ENCODE assay signal across 8 cellular contexts in the genomic region with DNA sequence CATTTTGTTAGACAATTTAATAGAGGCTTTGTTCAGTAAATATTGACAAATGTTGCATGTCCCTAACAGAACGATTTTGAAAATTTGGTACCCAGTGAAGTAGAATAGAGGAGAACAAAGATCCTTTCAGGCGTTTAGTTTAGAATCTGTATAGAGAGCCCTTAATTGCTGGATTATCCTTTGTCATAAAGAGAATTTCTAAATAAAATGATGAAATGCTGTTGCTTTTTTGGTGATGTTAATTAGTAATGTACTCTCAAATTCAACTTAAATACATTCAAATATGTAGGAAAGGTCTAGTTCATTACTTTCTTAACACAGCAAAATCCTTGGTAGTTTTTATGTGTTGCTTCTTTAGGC. TPM values are rescaled to one million over a fixed set of nuclear protein-coding genes. Genes with fewer than 3 reads are reported as not detected.
A peak's percentile ranks its signal among the peaks of the same experiment; 100 is the strongest.
DNase-seq lines count a peak whose midpoint lies in the region; ATAC-seq, FAIRE-seq and TF ChIP-seq lines count a peak whose summit lies in the region.

No MANE protein-coding gene starts in this region.

- H3K9me3 ChIP-seq in astrocyte (ENCODE audit: insufficient read depth, low read depth, low read length) (no peaks in the 10 kb centered on the region), tibial nerve (no peaks in the 10 kb centered on the region)

- no peak for TF ChIP-seq EP300 in tibial nerve (IDR thresholded peaks at IDR 0.05)

- peaks cover 15% of the 10 kb centered on the region for H3K36me3 Mint-ChIP-seq in activated T-cell treated with anti-CD3 and anti-CD28 coated beads, Interleukin-2, amount 50 U/mL, for 4 hours (ENCODE audit: insufficient read depth)
- H3K36me3 Mint-ChIP-seq in astrocyte (ENCODE audit: low read depth, unreplicated experiment): no peaks in the 10 kb centered on the region

- no peaks in the 10 kb centered on the region for H3K9me3 Mint-ChIP-seq in activated T-cell treated with anti-CD3 and anti-CD28 coated beads, Interleukin-2, amount 50 U/mL, for 4 hours
- H3K9me3 Mint-ChIP-seq in astrocyte (ENCODE audit: unreplicated experiment): no peaks in the 10 kb centered on the region

- H3K27me3 ChIP-seq in astrocyte (ENCODE audit: insufficient read depth, low read length) (no peaks in the 10 kb centered on the region), tibial nerve (no peaks in the 10 kb centered on the region)

- H3K79me2 ChIP-seq in astrocyte (ENCODE audit: insufficient read depth, low read length): peaks cover 62% of the 10 kb centered on the region

- no peaks in the 10 kb centered on the region for H3K27me3 Mint-ChIP-seq in activated T-cell treated with anti-CD3 and anti-CD28 coated beads, Interleukin-2, amount 50 U/mL, for 4 hours (ENCODE audit: low read depth)
- H3K27me3 Mint-ChIP-seq in astrocyte (ENCODE audit: low read depth, unreplicated experiment): no peaks in the 10 kb centered on the region

- no peak for DNase-seq in activated T-cell treated with anti-CD3 and anti-CD28 coated beads, Interleukin-2, amount 50 U/mL, for 4 hours
- DNase-seq in activated T-cell treated with anti-CD3 and anti-CD28 coated beads, Interleukin-2, amount 50 U/mL, for 48 hours: no peak
- DNase-seq in astrocyte (ENCODE audit: low read depth): no peak
- DNase-seq in lower leg skin (ENCODE audit: low spot score in 2 of 2): no peak
- DNase-seq in tibial nerve (ENCODE audit: low spot score in 2 of 2): no peak
- DNase-seq in nucleus accumbens (lab: John Stamatoyannopoulos, UW): no peak
- DNase-seq in stimulated activated CD4-positive, alpha-beta T cell treated with anti-CD3 and anti-CD28 coated beads, Interleukin-2, amount 100 ng/mL, for 24 hours: no peak
- DNase-seq in NCI-H1930 (lab: John Stamatoyannopoulos, UW): no peak

- peak overlapping the region; percentile 93 for H3K9ac ChIP-seq in astrocyte (ENCODE audit: low read length)

- no peak for FAIRE-seq in astrocyte (lab: Jason Lieb, UNC)

- H3K4me2 ChIP-seq in astrocyte (ENCODE audit: low read length): peak overlapping the region; percentile 88

- TF ChIP-seq CTCF in astrocyte (IDR thresholded peaks at IDR 0.05; ENCODE audit: insufficient read depth, low read depth, low read length): no peak
- no peak for TF ChIP-seq CTCF in lower leg skin (IDR thresholded peaks at IDR 0.05)
- TF ChIP-seq CTCF in tibial nerve (IDR thresholded peaks at IDR 0.05): no peak

- H3K27ac Mint-ChIP-seq in astrocyte (ENCODE audit: unreplicated experiment): peak overlapping the region; percentile 97

- TF ChIP-seq POLR2A in lower leg skin (IDR thresholded peaks at IDR 0.05) (no peak), tibial nerve (IDR thresholded peaks at IDR 0.05) (no peak)

- H3K4me1 ChIP-seq in astrocyte (ENCODE audit: insufficient read depth, low read length) (peaks cover 4% of the 10 kb centered on the region), tibial nerve (peaks cover 0 to 59% (median 26%) of the 10 kb centered on the region in 4 donors)

- WGBS in lower leg skin, 2 donors: 0 to 2% methylated on average over 2 of the region's 2 CpGs
- 1% methylated on average over 2 of the region's 2 CpGs for WGBS in tibial nerve, 2 donors

- peaks cover 43% of the 10 kb centered on the region for H3K4me1 Mint-ChIP-seq in activated T-cell treated with anti-CD3 and anti-CD28 coated beads, Interleukin-2, amount 50 U/mL, for 4 hours (ENCODE audit: low read depth)
- H3K4me1 Mint-ChIP-seq in astrocyte (ENCODE audit: low read depth, unreplicated experiment): peaks cover 15% of the 10 kb centered on the region

- H3K27ac ChIP-seq in astrocyte (ENCODE audit: low read depth, low read length) (peak overlapping the region; percentile 99), tibial nerve (peak overlapping the region; percentile 98 to 100 (median 98))

- H3K4me3 ChIP-seq in astrocyte (ENCODE audit: insufficient read depth, low read depth, low read length): peak overlapping the region; percentile 84
- H3K4me3 ChIP-seq in lower leg skin (ENCODE audit: low read depth, poor library complexity, severe bottlenecking): peak overlapping the region; percentile 98
- peak overlapping the region; percentile 67 to 80 (median 72) for H3K4me3 ChIP-seq in tibial nerve

- peaks cover 48% of the 10 kb centered on the region for H4K20me1 ChIP-seq in astrocyte (ENCODE audit: insufficient read depth, low read length)

- H3K36me3 ChIP-seq in astrocyte (ENCODE audit: insufficient read depth, low read length) (peaks cover 8% of the 10 kb centered on the region), tibial nerve (peaks cover 0 to 7% (median 0%) of the 10 kb centered on the region in 3 donors)

- no peak for ATAC-seq in activated T-cell treated with anti-CD3 and anti-CD28 coated beads, Interleukin-2, amount 50 U/mL, for 4 hours

- H3K4me3 Mint-ChIP-seq in activated T-cell treated with anti-CD3 and anti-CD28 coated beads, Interleukin-2, amount 50 U/mL, for 4 hours: peak overlapping the region; percentile 96
- peak overlapping the region; percentile 95 for H3K4me3 Mint-ChIP-seq in astrocyte (ENCODE audit: unreplicated experiment)

- intact Hi-C loops in lower leg skin (cut with DNase I; ENCODE audit: low total_unique reads): no loop called here

- peak overlapping the region; percentile 33 for H2AFZ ChIP-seq in astrocyte (ENCODE audit: low read depth, low read length)

RNA-seq across cellular contexts. Expression of a gene that starts 1.2 kb away (rescaled TPM):
- 100 to 1,000 TPM; 198 to 214 (median 207) TPM for total RNA-seq in activated T-cell treated with anti-CD3 and anti-CD28 coated beads, Interleukin-2, amount 50 U/mL, for 4 hours
- total RNA-seq in astrocyte: 87.8 and 91.8 TPM in 2 replicates
- total RNA-seq in lower leg skin: 10 to 100 TPM; 48.7 to 71.7 (median 56.8) TPM
- 100 to 1,000 TPM in 2 of 4 donors, 10 to 100 TPM in 2; 76.2 to 107 (median 102) TPM for total RNA-seq in tibial nerve

RNA-seq across cellular contexts. Expression of a gene that starts 19.8 kb away (rescaled TPM):
- total RNA-seq in activated T-cell treated with anti-CD3 and anti-CD28 coated beads, Interleukin-2, amount 50 U/mL, for 4 hours: 1 to 10 TPM; 4.5 to 8.7 (median 5.9) TPM
- 3.0 and 8.4 TPM in 2 replicates for total RNA-seq in astrocyte
- 10 to 100 TPM in 2 of 4 donors, 1 to 10 TPM in 2; 3.9 to 12.3 (median 8.0) TPM for total RNA-seq in lower leg skin
- 1 to 10 TPM; 5.9 to 8.6 (median 7.5) TPM for total RNA-seq in tibial nerve
